In the genomic region with DNA sequence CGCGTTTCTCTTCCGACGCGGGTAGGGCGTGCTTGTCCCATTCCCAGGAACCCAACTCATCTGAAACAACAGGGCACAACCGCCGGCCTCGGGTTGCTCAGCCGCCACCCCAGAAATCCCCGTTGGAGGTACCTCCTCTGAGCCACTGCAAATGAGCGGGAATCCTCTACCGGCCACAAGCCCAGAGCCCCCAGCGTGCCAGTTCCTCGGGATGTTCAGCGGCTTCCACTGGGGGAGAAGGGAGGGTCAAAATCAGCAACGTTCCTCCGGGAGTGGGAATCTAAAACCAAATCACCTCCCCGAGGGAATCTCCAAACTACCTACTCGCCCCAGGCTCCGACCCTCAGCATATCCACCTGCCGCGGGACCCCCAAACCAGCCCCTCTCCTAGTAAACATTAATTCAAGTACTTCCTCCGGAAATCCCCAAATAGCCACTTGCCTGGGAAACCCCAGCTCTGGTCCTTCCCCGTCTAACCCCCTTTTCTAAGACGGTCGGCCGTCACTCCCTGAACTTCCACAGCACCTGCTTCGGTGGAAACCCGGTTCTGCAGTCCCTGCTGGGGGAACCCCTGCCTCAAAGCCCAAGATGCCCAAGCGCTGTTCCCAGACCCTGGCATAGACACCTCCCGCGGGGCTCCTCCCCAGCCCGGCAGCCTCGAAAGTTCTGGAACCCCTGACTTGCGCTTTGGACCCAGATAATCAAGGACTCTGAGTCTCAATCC, we compare ENCODE assay signal across 7 cellular contexts. TPM values are rescaled to one million over a fixed set of nuclear protein-coding genes. Genes with fewer than 3 reads are reported as not detected.
DNase-seq lines count a peak whose midpoint lies in the region; ATAC-seq, FAIRE-seq and TF ChIP-seq lines count a peak whose summit lies in the region.

No MANE protein-coding gene starts in this region.

- H3K4me1 ChIP-seq in esophagus squamous epithelium: peaks cover 14 to 29% (median 23%) of the 10 kb centered on the region in 3 donors
- peaks cover 0 to 29% (median 5%) of the 10 kb centered on the region in 3 donors for H3K4me1 ChIP-seq in gastroesophageal sphincter

- 8% methylated on average over 12 to 15 of the region's 36 CpGs for WGBS in esophagus squamous epithelium, 2 donors
- WGBS in gastroesophageal sphincter (ENCODE audit: low coverage in 1 of 2), 2 donors: 5 to 14% methylated on average over 7 to 9 of the region's 36 CpGs

- H3K4me1 Mint-ChIP-seq in IgD-negative memory B cell: peaks cover 2 to 12% (median 6%) of the 10 kb centered on the region in 3 donors
- H3K4me1 Mint-ChIP-seq in stimulated activated naive B cell treated with anti-CD40 and anti-IgM and Interleukin-4, amounts not matched to agents 10 μg/mL and 1 μg/mL and 100 μg/mL, for 72 hours: peaks cover 13 to 30% of the 10 kb centered on the region in 2 donors

- H3K27ac Mint-ChIP-seq in IgD-negative memory B cell: no peak overlapping the region
- peak overlapping the region; percentile 33 for H3K27ac Mint-ChIP-seq in stimulated activated naive B cell treated with anti-CD40 and anti-IgM and Interleukin-4, amounts not matched to agents 10 μg/mL and 1 μg/mL and 100 μg/mL, for 72 hours

- FAIRE-seq in GM18507 (lab: Jason Lieb, UNC): peak; percentile 65

- peak overlapping the region; percentile 16 to 60 (median 25) for H3K4me3 ChIP-seq in esophagus squamous epithelium
- H3K4me3 ChIP-seq in gastroesophageal sphincter: peak overlapping the region in 1 of 2 donors; percentile 42

- H3K9me3 ChIP-seq in esophagus squamous epithelium: no peaks in the 10 kb centered on the region
- no peaks in the 10 kb centered on the region for H3K9me3 ChIP-seq in gastroesophageal sphincter

- intact Hi-C loops in esophagus squamous epithelium (cut with DNase I): no loop called here

- ATAC-seq in GM21528 (IDR thresholded peaks at IDR 0.05; ENCODE audit: low FRiP score, unreplicated experiment) (peak; percentile 8), gastroesophageal sphincter (no peak)
- ATAC-seq in stimulated activated naive B cell treated with anti-CD40 and anti-IgM and Interleukin-4, amounts not matched to agents 10 μg/mL and 1 μg/mL and 100 μg/mL, for 72 hours (replicated peaks): peak; percentile 29 to 44

- TF ChIP-seq EP300 in gastroesophageal sphincter (IDR thresholded peaks at IDR 0.05): no peak

- DNase-seq in GM18507 (ENCODE audit: extremely low spot score, insufficient read length, low read depth): no peak
- DNase-seq in esophagus squamous epithelium (lab: John Stamatoyannopoulos, UW): no peak
- peak; percentile 10 for DNase-seq in stimulated activated naive B cell treated with anti-CD40 and anti-IgM and Interleukin-4, amounts not matched to agents 10 μg/mL and 1 μg/mL and 100 μg/mL, for 72 hours
- DNase-seq in cerebellar nuclear complex (lab: John Stamatoyannopoulos, UW): no peak

- H3K36me3 Mint-ChIP-seq in IgD-negative memory B cell: no peaks in the 10 kb centered on the region
- peaks cover 0 to 2% of the 10 kb centered on the region in 2 donors for H3K36me3 Mint-ChIP-seq in stimulated activated naive B cell treated with anti-CD40 and anti-IgM and Interleukin-4, amounts not matched to agents 10 μg/mL and 1 μg/mL and 100 μg/mL, for 72 hours

- H3K27me3 ChIP-seq in esophagus squamous epithelium (peaks cover 5 to 70% (median 8%) of the 10 kb centered on the region in 4 donors), gastroesophageal sphincter (peaks cover 67% of the 10 kb centered on the region)

- peak overlapping the region in 3 of 4 donors; percentile 63 to 89 (median 87) for H3K4me3 Mint-ChIP-seq in IgD-negative memory B cell
- peak overlapping the region; percentile 87 for H3K4me3 Mint-ChIP-seq in stimulated activated naive B cell treated with anti-CD40 and anti-IgM and Interleukin-4, amounts not matched to agents 10 μg/mL and 1 μg/mL and 100 μg/mL, for 72 hours

- TF ChIP-seq POLR2A in esophagus squamous epithelium (IDR thresholded peaks at IDR 0.05) (no peak), gastroesophageal sphincter (IDR thresholded peaks at IDR 0.05) (no peak)

- H3K27me3 Mint-ChIP-seq in IgD-negative memory B cell: peaks cover 21% of the 10 kb centered on the region
- peaks cover 34 to 47% of the 10 kb centered on the region in 2 donors for H3K27me3 Mint-ChIP-seq in stimulated activated naive B cell treated with anti-CD40 and anti-IgM and Interleukin-4, amounts not matched to agents 10 μg/mL and 1 μg/mL and 100 μg/mL, for 72 hours

- no peak for TF ChIP-seq CTCF in esophagus squamous epithelium (IDR thresholded peaks at IDR 0.05)
- TF ChIP-seq CTCF in gastroesophageal sphincter (IDR thresholded peaks at IDR 0.05): no peak

- H3K36me3 ChIP-seq in esophagus squamous epithelium: no peaks in the 10 kb centered on the region
- no peaks in the 10 kb centered on the region for H3K36me3 ChIP-seq in gastroesophageal sphincter

- H3K27ac ChIP-seq in esophagus squamous epithelium (no peak overlapping the region), gastroesophageal sphincter (no peak overlapping the region)

- no peaks in the 10 kb centered on the region for H3K9me3 Mint-ChIP-seq in IgD-negative memory B cell
- H3K9me3 Mint-ChIP-seq in stimulated activated naive B cell treated with anti-CD40 and anti-IgM and Interleukin-4, amounts not matched to agents 10 μg/mL and 1 μg/mL and 100 μg/mL, for 72 hours: no peaks in the 10 kb centered on the region

RNA-seq across cellular contexts. Expression of a gene that starts 0.9 kb away (rescaled TPM):
- 0.14 TPM for polyA plus RNA-seq in IgD-negative memory B cell
- 1 to 10 TPM; 3.8 to 9.0 (median 6.4) TPM for total RNA-seq in esophagus squamous epithelium
- total RNA-seq in gastroesophageal sphincter: 1 to 10 TPM in 1 of 4 donors, under 1 TPM in 2, not detected in 1; 0.27 to 4.2 (median 0.49) TPM

RNA-seq across cellular contexts. Expression of a gene that starts 34.9 kb away (rescaled TPM):
- polyA plus RNA-seq in IgD-negative memory B cell: not detected
- not detected for total RNA-seq in esophagus squamous epithelium
- total RNA-seq in gastroesophageal sphincter: not detected
